In genomic region chr6:16413399-16413798, GRCh38 we compare ENCODE assay signal across 1 cellular context.
TF ChIP-seq lines count a peak whose summit lies in the region.

No MANE protein-coding gene starts in this region.

TF ChIP-seq in GM12878, 131 proteins besides CTCF, POLR2A, EP300 and RAD21:
- TF ChIP-seq MXI1 (IDR thresholded peaks at IDR 0.05; ENCODE audit: low read depth, low read length): no peak
- peak; percentile 38; the same call in 1 of the 2 replicates for TF ChIP-seq CREB1 (IDR thresholded peaks at IDR 0.05; ENCODE audit: low read depth)
- TF ChIP-seq E2F8 (IDR thresholded peaks at IDR 0.05; ENCODE audit: low read depth, partially characterized antibody): no peak
- peak; percentile 34 to 38; a peak in 2 of 4 replicates for TF ChIP-seq IKZF2 (IDR thresholded peaks at IDR 0.05)
- no peak for TF ChIP-seq FOS (IDR thresholded peaks at IDR 0.05; ENCODE audit: borderline replicate concordance, extremely low read depth, insufficient read length)
- 0 out of 2 replicates have a peak, but pooled peaks have one; percentile 35 for TF ChIP-seq STAT1 (conservative IDR thresholded peaks at IDR 0.05)
- TF ChIP-seq CREM (IDR thresholded peaks at IDR 0.05; ENCODE audit: low read depth): peak; percentile 60; the same call in 1 of the 2 replicates
- no peak for TF ChIP-seq EGR1 (IDR thresholded peaks at IDR 0.05; ENCODE audit: borderline replicate concordance in 1 of 2, low read depth in 2 of 2, low read length in 2 of 2)
- TF ChIP-seq ATF7 (IDR thresholded peaks at IDR 0.05; ENCODE audit: low read depth): 0 out of 2 replicates have a peak, but pooled peaks have one; percentile 16
- TF ChIP-seq EED (IDR thresholded peaks at IDR 0.05; ENCODE audit: low read depth): 0 out of 2 replicates have a peak, but pooled peaks have one; percentile 38
- peak; percentile 50 for TF ChIP-seq RUNX3 (IDR thresholded peaks at IDR 0.05; ENCODE audit: low read length)
- no peak for TF ChIP-seq SMAD1 (IDR thresholded peaks at IDR 0.05; ENCODE audit: low read depth, partially characterized antibody)
- TF ChIP-seq, protein P1, sequence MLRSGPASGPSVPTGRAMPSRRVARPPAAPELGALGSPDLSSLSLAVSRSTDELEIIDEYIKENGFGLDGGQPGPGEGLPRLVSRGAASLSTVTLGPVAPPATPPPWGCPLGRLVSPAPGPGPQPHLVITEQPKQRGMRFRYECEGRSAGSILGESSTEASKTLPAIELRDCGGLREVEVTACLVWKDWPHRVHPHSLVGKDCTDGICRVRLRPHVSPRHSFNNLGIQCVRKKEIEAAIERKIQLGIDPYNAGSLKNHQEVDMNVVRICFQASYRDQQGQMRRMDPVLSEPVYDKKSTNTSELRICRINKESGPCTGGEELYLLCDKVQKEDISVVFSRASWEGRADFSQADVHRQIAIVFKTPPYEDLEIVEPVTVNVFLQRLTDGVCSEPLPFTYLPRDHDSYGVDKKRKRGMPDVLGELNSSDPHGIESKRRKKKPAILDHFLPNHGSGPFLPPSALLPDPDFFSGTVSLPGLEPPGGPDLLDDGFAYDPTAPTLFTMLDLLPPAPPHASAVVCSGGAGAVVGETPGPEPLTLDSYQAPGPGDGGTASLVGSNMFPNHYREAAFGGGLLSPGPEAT (IDR thresholded peaks at IDR 0.05; ENCODE audit: low read depth): 0 out of 2 replicates have a peak, but pooled peaks have one; percentile 23
- TF ChIP-seq, protein P2, sequence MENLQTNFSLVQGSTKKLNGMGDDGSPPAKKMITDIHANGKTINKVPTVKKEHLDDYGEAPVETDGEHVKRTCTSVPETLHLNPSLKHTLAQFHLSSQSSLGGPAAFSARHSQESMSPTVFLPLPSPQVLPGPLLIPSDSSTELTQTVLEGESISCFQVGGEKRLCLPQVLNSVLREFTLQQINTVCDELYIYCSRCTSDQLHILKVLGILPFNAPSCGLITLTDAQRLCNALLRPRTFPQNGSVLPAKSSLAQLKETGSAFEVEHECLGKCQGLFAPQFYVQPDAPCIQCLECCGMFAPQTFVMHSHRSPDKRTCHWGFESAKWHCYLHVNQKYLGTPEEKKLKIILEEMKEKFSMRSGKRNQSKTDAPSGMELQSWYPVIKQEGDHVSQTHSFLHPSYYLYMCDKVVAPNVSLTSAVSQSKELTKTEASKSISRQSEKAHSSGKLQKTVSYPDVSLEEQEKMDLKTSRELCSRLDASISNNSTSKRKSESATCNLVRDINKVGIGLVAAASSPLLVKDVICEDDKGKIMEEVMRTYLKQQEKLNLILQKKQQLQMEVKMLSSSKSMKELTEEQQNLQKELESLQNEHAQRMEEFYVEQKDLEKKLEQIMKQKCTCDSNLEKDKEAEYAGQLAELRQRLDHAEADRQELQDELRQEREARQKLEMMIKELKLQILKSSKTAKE (IDR thresholded peaks at IDR 0.05; ENCODE audit: low read depth, poor library complexity, severe bottlenecking): peak; percentile 64
- TF ChIP-seq JUNB (IDR thresholded peaks at IDR 0.05): peak; percentile 48; the same call in 1 of the 2 replicates
- TF ChIP-seq, protein P3, sequence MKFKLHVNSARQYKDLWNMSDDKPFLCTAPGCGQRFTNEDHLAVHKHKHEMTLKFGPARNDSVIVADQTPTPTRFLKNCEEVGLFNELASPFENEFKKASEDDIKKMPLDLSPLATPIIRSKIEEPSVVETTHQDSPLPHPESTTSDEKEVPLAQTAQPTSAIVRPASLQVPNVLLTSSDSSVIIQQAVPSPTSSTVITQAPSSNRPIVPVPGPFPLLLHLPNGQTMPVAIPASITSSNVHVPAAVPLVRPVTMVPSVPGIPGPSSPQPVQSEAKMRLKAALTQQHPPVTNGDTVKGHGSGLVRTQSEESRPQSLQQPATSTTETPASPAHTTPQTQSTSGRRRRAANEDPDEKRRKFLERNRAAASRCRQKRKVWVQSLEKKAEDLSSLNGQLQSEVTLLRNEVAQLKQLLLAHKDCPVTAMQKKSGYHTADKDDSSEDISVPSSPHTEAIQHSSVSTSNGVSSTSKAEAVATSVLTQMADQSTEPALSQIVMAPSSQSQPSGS (IDR thresholded peaks at IDR 0.05; ENCODE audit: low read length): peak; percentile 57; the same call in 1 of the 2 replicates
- no peak for TF ChIP-seq RB1 (IDR thresholded peaks at IDR 0.05; ENCODE audit: borderline replicate concordance)
- TF ChIP-seq NFIC (IDR thresholded peaks at IDR 0.05; ENCODE audit: low read depth, low read length): peak; percentile 65; the same call in 1 of the 2 replicates
- TF ChIP-seq ZBED1 (IDR thresholded peaks at IDR 0.05; ENCODE audit: borderline replicate concordance): peak; percentile 51; the same call in 1 of the 2 replicates
- TF ChIP-seq MYC (IDR thresholded peaks at IDR 0.05; ENCODE audit: insufficient read depth, insufficient read length, insufficient replicate concordance, low read length, severe bottlenecking): no peak
- no peak for TF ChIP-seq CEBPZ (IDR thresholded peaks at IDR 0.05; ENCODE audit: low read depth, low read length)
- TF ChIP-seq BMI1 (IDR thresholded peaks at IDR 0.05; ENCODE audit: borderline replicate concordance): 0 out of 2 replicates have a peak, but pooled peaks have one; percentile 11
- peak; percentile 43; the same call in 1 of the 2 replicates for TF ChIP-seq MTA2 (IDR thresholded peaks at IDR 0.05; ENCODE audit: low read depth)
- TF ChIP-seq NBN (IDR thresholded peaks at IDR 0.05): peak; percentile 22; the same call in 1 of the 2 replicates
- TF ChIP-seq PAX5 (IDR thresholded peaks at IDR 0.05; ENCODE audit: borderline replicate concordance, low read depth, low read length): no peak
- peak; percentile 40; the same call in 1 of the 2 replicates for TF ChIP-seq MTA3 (IDR thresholded peaks at IDR 0.05; ENCODE audit: borderline replicate concordance, low read length)
- TF ChIP-seq ZNF24 (IDR thresholded peaks at IDR 0.05): peak; percentile 96
- TF ChIP-seq MEF2B (IDR thresholded peaks at IDR 0.05; ENCODE audit: partially characterized antibody, poor library complexity, severe bottlenecking): peak; percentile 12
- TF ChIP-seq NR2F1 (conservative IDR thresholded peaks at IDR 0.05): peak; percentile 40; the same call in 1 of the 2 replicates
- TF ChIP-seq SMARCA5 (IDR thresholded peaks at IDR 0.05): 0 out of 2 replicates have a peak, but pooled peaks have one; percentile 12
